ENCODE assay signal across 20 cellular contexts in the genomic region with DNA sequence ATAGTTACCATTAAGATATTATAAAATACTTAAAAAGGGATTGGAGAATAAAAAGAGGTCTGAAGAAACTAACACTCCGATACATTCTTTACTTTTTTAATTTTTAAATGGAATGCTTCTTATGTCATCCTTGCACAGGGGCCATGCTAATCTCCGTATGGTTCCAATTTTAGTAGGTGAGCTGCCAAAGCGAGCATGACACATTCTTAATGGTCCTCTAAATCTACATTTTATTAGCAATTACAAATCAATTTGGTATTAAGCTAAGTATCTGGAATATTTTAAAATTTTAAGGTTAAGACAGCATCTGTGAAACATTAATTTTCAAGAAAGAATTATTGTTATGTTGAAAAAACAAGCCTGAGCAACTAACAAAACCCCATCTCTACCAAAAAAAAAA.
"Had no signal": no experiment of that assay in that cellular context is flagged by ENCODE, and none has a peak within 500 bp of the region (broad histone marks: within the 10 kb centered on the region; RNA-seq: fewer than 3 reads in every experiment).

No MANE protein-coding gene starts in this region.

- H3K27me3 ChIP-seq: adrenal gland, ascending aorta, left lung, spleen had no signal

- DNase-seq: activated B cell treated with CpG ODN at 0.5 μM for 24 hours; activated CD4-positive, alpha-beta memory T cell treated with anti-CD3 and anti-CD28 coated beads for 36 hours; activated CD4-positive, alpha-beta T cell treated with anti-CD3 and anti-CD28 coated beads for 4 hours; activated gamma-delta T cell treated with Interleukin-2 at 50 U/mL for 16 hours; adrenal gland; central memory CD4-positive, alpha-beta T cell; effector memory CD4-positive, alpha-beta T cell; hippocampal formation; kidney glomerular epithelial cell; left lung; natural killer cell; spleen; stimulated activated CD4-positive, alpha-beta T cell treated with anti-CD3 and anti-CD28 coated beads, Interleukin-4, amount 100 ng/mL, for 1 hour; stimulated activated naive CD4-positive, alpha-beta T cell treated with Interleukin-2 at 50 U/mL for 16 hours; T1000 had no signal

- H3K4me3 Mint-ChIP-seq: activated B cell treated with CpG ODN at 0.5 μM for 24 hours, natural killer cell had no signal

- H3K4me3 ChIP-seq: adrenal gland, ascending aorta, left lung, lung, spleen, thoracic aorta had no signal

- H3K9me3 ChIP-seq: ascending aorta, left lung, spleen, thoracic aorta had no signal

- H3K27me3 Mint-ChIP-seq: activated B cell treated with CpG ODN at 0.5 μM for 24 hours; activated CD4-positive, alpha-beta memory T cell treated with anti-CD3 and anti-CD28 coated beads for 36 hours; activated naive CD4-positive, alpha-beta T cell treated with anti-CD3 and anti-CD28 coated beads, Interleukin-2, amount 50 U/mL, for 24 hours; type B pancreatic cell had no signal

- ATAC-seq: left lung, natural killer cell had no signal

- H3K27ac Mint-ChIP-seq: activated B cell treated with CpG ODN at 0.5 μM for 24 hours, type B pancreatic cell had no signal

- H3K9me3 Mint-ChIP-seq: activated B cell treated with CpG ODN at 0.5 μM for 24 hours; activated CD4-positive, alpha-beta memory T cell treated with anti-CD3 and anti-CD28 coated beads for 36 hours; activated naive CD4-positive, alpha-beta T cell treated with anti-CD3 and anti-CD28 coated beads, Interleukin-2, amount 50 U/mL, for 24 hours; natural killer cell; type B pancreatic cell had no signal

- H3K27ac ChIP-seq: adrenal gland, left lung, spleen, thoracic aorta had no signal
